Comparison of ENCODE assay signal across 8 cellular contexts in the genomic region with DNA sequence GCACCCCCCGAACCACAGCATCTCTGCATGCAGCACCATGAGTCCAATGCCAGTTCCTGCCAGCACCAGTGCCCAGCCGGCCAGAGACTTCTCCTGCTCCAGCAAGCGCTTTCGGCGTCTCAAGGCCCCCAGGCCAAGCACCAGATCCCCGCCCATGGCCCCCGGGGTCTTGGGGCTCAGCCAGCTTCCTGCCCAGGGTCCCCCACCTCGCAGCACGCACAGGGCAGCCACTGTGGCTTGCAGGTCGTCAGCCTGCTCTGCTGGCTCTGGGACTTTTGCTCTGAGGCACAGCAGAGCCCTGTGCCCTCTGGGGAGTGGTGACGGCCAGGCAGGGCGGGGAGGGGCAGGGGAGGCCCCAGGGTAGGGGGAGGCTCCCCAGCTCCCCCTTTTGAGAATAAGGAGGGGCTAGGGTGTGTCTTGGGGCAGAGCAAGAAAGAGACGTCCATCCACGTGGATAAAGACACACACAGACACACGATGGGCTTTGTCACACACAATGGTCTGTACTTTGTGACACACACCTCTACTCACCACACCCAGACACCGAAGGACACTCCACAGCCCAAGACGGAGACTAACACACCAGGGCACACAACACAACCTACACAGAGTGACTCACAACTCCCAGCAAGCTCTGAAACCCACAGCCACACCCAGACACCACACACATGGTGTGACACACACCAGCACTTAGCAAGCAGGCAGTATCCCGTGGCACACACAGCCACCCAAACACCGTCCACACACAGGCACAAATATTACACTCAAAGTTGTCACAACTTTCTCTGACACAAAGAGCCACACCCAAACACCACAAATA. TPM values are rescaled to one million over a fixed set of nuclear protein-coding genes. Genes with fewer than 3 reads are reported as not detected.
DNase-seq lines count a peak whose midpoint lies in the region; TF ChIP-seq lines count a peak whose summit lies in the region.

A gene (minus strand): TSS at position 268 of the 820 bp plus-strand sequence. CDS start 112 bp downstream, at position 156.

- H3K4me1 Mint-ChIP-seq in glutamatergic neuron (ENCODE audit: low read depth, unreplicated experiment): peaks cover 7% of the 10 kb centered on the region

- no peak within 1 kb of the TSS for H3K4me3 ChIP-seq in NT2/D1 (ENCODE audit: insufficient read length, low read depth)

- no peaks in the 10 kb centered on the region for H3K36me3 Mint-ChIP-seq in glutamatergic neuron (ENCODE audit: unreplicated experiment)

- peaks cover 14% of the 10 kb centered on the region for H3K9me3 Mint-ChIP-seq in glutamatergic neuron (ENCODE audit: unreplicated experiment)

- H3K36me3 ChIP-seq in NT2/D1 (ENCODE audit: insufficient read depth, insufficient read length, low read length): no peaks in the 10 kb centered on the region

- H3K27me3 ChIP-seq in NT2/D1 (ENCODE audit: insufficient read depth, insufficient read length): peaks cover 12% of the 10 kb centered on the region

- no peak within 1 kb of the TSS for H3K4me3 Mint-ChIP-seq in glutamatergic neuron (ENCODE audit: unreplicated experiment)

- no peak within 1 kb of the TSS for H3K27ac Mint-ChIP-seq in glutamatergic neuron (ENCODE audit: unreplicated experiment)

- DNase-seq in GM19238 (ENCODE audit: insufficient read length, low spot score) (peak; percentile 63), NT2/D1 (ENCODE audit: low read depth, low spot score) (no peak), activated T-cell treated with anti-CD3 and anti-CD28 coated beads for 48 hours (ENCODE audit: low read depth) (peak; percentile 74), germinal center (ENCODE audit: low spot score) (peak; percentile 71), NCI-H2029 treated with DMSO at 0.1 percent for 48 hours (lab: John Stamatoyannopoulos, UW) (no peak), NCI-H1694 treated with DMSO at 0.1 percent for 48 hours (lab: John Stamatoyannopoulos, UW) (no peak), glutamatergic neuron (no peak)
- peak; percentile 62 to 75 for DNase-seq in stimulated activated CD8-positive, alpha-beta memory T cell treated with anti-CD3 and anti-CD28 coated beads, Interleukin-15, amount 100 ng/mL, for 48 hours (ENCODE audit: low read depth in 2 of 2)

- H3K4me1 ChIP-seq in NT2/D1 (ENCODE audit: insufficient read depth, insufficient read length): peaks cover 6% of the 10 kb centered on the region

- no peaks in the 10 kb centered on the region for H3K9me3 ChIP-seq in NT2/D1 (ENCODE audit: insufficient read depth, low read length)

- H3K27me3 Mint-ChIP-seq in glutamatergic neuron (ENCODE audit: unreplicated experiment): peaks cover 13% of the 10 kb centered on the region

- TF ChIP-seq CTCF in glutamatergic neuron (IDR thresholded peaks at IDR 0.05; ENCODE audit: partially characterized antibody, unreplicated experiment): no peak

- H3K9ac ChIP-seq in NT2/D1 (ENCODE audit: insufficient read length, low read depth): peak within 1 kb of the TSS; percentile 25

RNA-seq across cellular contexts. Expression of the gene that starts here (rescaled TPM):
- 0.44 TPM for total RNA-seq in glutamatergic neuron (ENCODE audit: unreplicated experiment)

Comparison
In these comparisons a context has a peak if more than half of its experiments do, and no peak if none do; other contexts are left out.
1. DNase-seq: peak in GM19238 (single experiment), activated T-cell treated with anti-CD3 and anti-CD28 coated beads for 48 hours (single experiment), germinal center (single experiment) and stimulated activated CD8-positive, alpha-beta memory T cell treated with anti-CD3 and anti-CD28 coated beads, Interleukin-15, amount 100 ng/mL, for 48 hours (2 of 2); none in NT2/D1 (single experiment), NCI-H2029 treated with DMSO at 0.1 percent for 48 hours (single experiment), NCI-H1694 treated with DMSO at 0.1 percent for 48 hours (single experiment) and glutamatergic neuron (single experiment).